Comparison of ENCODE assay signal across 9 cellular contexts in the genomic region with DNA sequence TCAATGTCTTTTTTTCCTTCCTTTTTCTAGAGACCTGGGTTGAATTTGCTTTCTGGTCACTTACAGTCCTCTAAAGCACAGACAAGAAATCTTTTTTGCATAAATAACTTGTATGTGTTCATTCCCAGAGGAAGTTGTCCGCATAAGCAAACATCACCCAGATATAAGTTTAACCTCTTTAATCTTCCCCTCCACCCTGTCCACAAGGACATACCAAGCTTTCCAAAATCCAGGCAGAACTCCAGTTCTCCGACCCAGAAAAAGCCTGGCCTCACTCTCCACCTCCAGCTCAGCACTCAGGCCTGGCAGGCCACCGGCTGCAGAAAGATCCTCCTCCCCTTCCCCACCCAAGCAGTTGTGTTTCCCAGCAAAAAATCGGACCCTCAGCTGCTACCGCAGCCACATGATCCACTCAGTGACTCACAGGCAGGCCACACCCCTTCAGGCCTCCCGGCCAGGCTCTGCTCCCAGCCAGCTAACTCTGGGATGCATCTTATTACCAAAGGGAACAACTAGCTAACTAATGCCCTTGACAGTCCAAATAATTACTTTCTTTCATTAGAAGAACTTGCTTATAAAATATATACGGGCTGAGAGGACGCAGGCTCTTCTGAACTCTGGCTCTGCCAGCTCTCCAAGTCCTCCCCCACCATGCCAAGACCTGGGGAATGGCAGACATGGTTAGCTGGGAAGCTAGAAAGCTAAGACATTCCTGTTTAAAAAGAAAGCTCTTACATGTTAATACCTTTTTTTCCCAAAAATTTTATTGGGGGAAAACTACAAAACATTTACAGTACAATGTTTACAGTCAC. TPM values are rescaled to one million over a fixed set of nuclear protein-coding genes. Genes with fewer than 3 reads are reported as not detected.
DNase-seq lines count a peak whose midpoint lies in the region; ATAC-seq, FAIRE-seq and TF ChIP-seq lines count a peak whose summit lies in the region.
"Had no signal": no experiment of that assay in that cellular context is flagged by ENCODE, and none has a peak within 500 bp of the region (broad histone marks: within the 10 kb centered on the region; RNA-seq: fewer than 3 reads in every experiment).

No MANE protein-coding gene starts in this region.

- H2BK20ac ChIP-seq in H1 (ENCODE audit: low read length), result no peak overlapping the region

- no peak overlapping the region for H3K4ac ChIP-seq in H1 (replicated peaks; ENCODE audit: insufficient read length, low read depth, low read length)

- H3K9me3 ChIP-seq in H1 (ENCODE audit: insufficient read depth in 2 of 2, low read depth in 1 of 2, low read length in 1 of 2), result no peaks in the 10 kb centered on the region

- TF ChIP-seq CTCF in H1 (IDR thresholded peaks at IDR 0.05; ENCODE audit: control extremely low read depth in 1 of 3, insufficient read depth in 1 of 3, low read depth in 1 of 3, low read length in 3 of 3), result no peak

- no peaks in the 10 kb centered on the region for H3K27me3 ChIP-seq in H1 (replicated peaks in 1 of 4; ENCODE audit: control insufficient read depth in 3 of 4, extremely low read depth in 1 of 4, insufficient read depth in 3 of 4, low read length in 3 of 4)

- peak in 1 of 2 experiments; percentile 73; a peak in 2 of 3 replicates for TF ChIP-seq POLR2A in H1 (IDR thresholded peaks at IDR 0.05; ENCODE audit: control extremely low read depth in 1 of 2, low read depth in 2 of 2, low read length in 2 of 2)

- H2BK15ac ChIP-seq in H1 (ENCODE audit: low read length), result no peak overlapping the region

- CTCF ChIA-PET in H1 (lab: Charles Lee; ENCODE audit: partially characterized antibody), result interaction anchor here (0.7 to 6.5 kb wide), 25 partner anchors 8 to 291 kb away, joined by 3 to 67 read pairs (median 4); no protein-coding TSS in a partner anchor

- peaks cover 11 to 14% of the 10 kb centered on the region in 2 experiments for H4K20me1 ChIP-seq in H1 (replicated peaks in 1 of 2; ENCODE audit: control insufficient read depth in 1 of 2, insufficient read depth in 2 of 2, low read length in 2 of 2)

- H2BK120ac ChIP-seq in H1 (replicated peaks; ENCODE audit: low read depth, low read length), result no peak overlapping the region

- no peak for TF ChIP-seq EP300 in H1 (IDR thresholded peaks at IDR 0.05; ENCODE audit: borderline replicate concordance in 1 of 2, low read depth in 2 of 2, low read length in 2 of 2)

- H3K9ac ChIP-seq in H1 (replicated peaks in 1 of 4; ENCODE audit: extremely low read depth in 1 of 4, low read depth in 3 of 4, low read length in 3 of 4), result no peak overlapping the region; a peak in 1 of 7 replicates

- H2AK5ac ChIP-seq in H1 (ENCODE audit: low read depth, low read length), result no peak overlapping the region

- no peak overlapping the region for H3K14ac ChIP-seq in H1 (ENCODE audit: insufficient read length)

- peak overlapping the region; percentile 19 to 83 (median 26); a peak in 5 of 8 replicates for H3K4me3 ChIP-seq in H1 (ENCODE audit: extremely low read depth in 1 of 4, insufficient read depth in 2 of 4, low read depth in 3 of 4, low read length in 4 of 4)

- H2BK5ac ChIP-seq in H1 (ENCODE audit: low read depth, low read length), result peak overlapping the region; percentile 60; the same call in 1 of the 2 replicates

- peaks cover 11% of the 10 kb centered on the region for H3K23me2 ChIP-seq in H1 (ENCODE audit: low read depth, low read length)

- peak in 1 of 2 experiments; percentile 10; a peak in 1 of 4 replicates for TF ChIP-seq RAD21 in H1 (IDR thresholded peaks at IDR 0.05 in 1 of 2, conservative IDR thresholded peaks at IDR 0.05 in 1 of 2; ENCODE audit: low read depth in 2 of 2, low read length in 2 of 2)

- no peak overlapping the region for H3K27ac ChIP-seq in H1 (ENCODE audit: low read depth, low read length)

- H3K23ac ChIP-seq in H1 (ENCODE audit: insufficient read length), result no peak overlapping the region

- peak overlapping the region; percentile 78 to 80 for H3K4me2 ChIP-seq in H1 (ENCODE audit: insufficient read depth in 1 of 2, low read depth in 2 of 2, low read length in 2 of 2)

- H3K56ac ChIP-seq in H1 (replicated peaks; ENCODE audit: insufficient read length, low read depth, low read length), result no peak overlapping the region

- no peak overlapping the region for H2AFZ ChIP-seq in H1 (ENCODE audit: low read length)

- no peak overlapping the region for H2BK12ac ChIP-seq in H1 (ENCODE audit: low read depth, low read length)

- peak overlapping the region; percentile 56 for H4K91ac ChIP-seq in H1 (replicated peaks; ENCODE audit: insufficient read length, low read length)

- H4K8ac ChIP-seq in H1 (ENCODE audit: extremely low read depth, insufficient read depth, low read length), result no peak overlapping the region

- peaks cover 2 to 35% (median 17%) of the 10 kb centered on the region in 4 experiments; a peak in 6 of 8 replicates for H3K36me3 ChIP-seq in H1 (ENCODE audit: control insufficient read depth in 2 of 4, insufficient read depth in 4 of 4, low read length in 3 of 4)

- peaks cover 16 to 45% (median 25%) of the 10 kb centered on the region in 4 experiments for H3K4me1 ChIP-seq in H1 (replicated peaks in 1 of 4; ENCODE audit: control insufficient read depth in 3 of 4, insufficient read depth in 4 of 4, low read length in 3 of 4)

- ATAC-seq in HG03045 (IDR thresholded peaks at IDR 0.05; ENCODE audit: unreplicated experiment), result no peak

- peaks cover 17 to 49% of the 10 kb centered on the region in 2 experiments for H3K79me2 ChIP-seq in H1 (ENCODE audit: control insufficient read depth in 1 of 2, insufficient read depth in 2 of 2, low read length in 2 of 2)

- DNase-seq in activated T-cell treated with anti-CD3 and anti-CD28 coated beads for 24 hours (ENCODE audit: low read depth) (peak; percentile 53), activated T-cell treated with anti-CD3 and anti-CD28 coated beads for 4 hours (no peak), NCI-H748 (lab: John Stamatoyannopoulos, UW; ENCODE audit: unreplicated experiment) (peak; percentile 33), H1 (ENCODE audit: low read depth in 1 of 2, low spot score in 2 of 2) (peak in 1 of 2 experiments; percentile 86), lung microvascular endothelial cell (ENCODE audit: low read depth in 2 of 2) (peak; percentile 92 to 93)
- DNase-seq in activated CD8-positive, alpha-beta memory T cell treated with anti-CD3 and anti-CD28 coated beads for 24 hours, result peak; percentile 83
- peak; percentile 35 for DNase-seq in stimulated activated CD8-positive, alpha-beta memory T cell treated with anti-CD3 and anti-CD28 coated beads, Interleukin-15, amount 100 ng/mL, for 24 hours (ENCODE audit: low read depth)

- FAIRE-seq in H1 (lab: Jason Lieb, UNC), result peak; percentile 13
- FAIRE-seq: GM18507 had no signal

- no peaks in the 10 kb centered on the region for H3K79me1 ChIP-seq in H1 (ENCODE audit: low read depth, low read length)

- 6% methylated on average over 8 of the region's 8 CpGs; no CpG with 5 or more reads in 1 of the 2 experiments for WGBS in H1 (ENCODE audit: extremely low coverage in 1 of 2, insufficient coverage in 1 of 2, insufficient read length in 1 of 2, insufficient replicate concordance in 2 of 2, low coverage in 1 of 2, low lambda C conversion rate in 2 of 2, missing lambda C conversion rate in 1 of 2), 2 experiments

- H3K18ac ChIP-seq in H1 (ENCODE audit: extremely low read depth, low read length), result peak overlapping the region; percentile 65

- POLR2A ChIA-PET in H1 (lab: Charles Lee; ENCODE audit: partially characterized antibody), result interaction anchor here (0.7 to 8.6 kb wide), 9 partner anchors 9 to 152 kb away, joined by 3 to 52 read pairs (median 4); no protein-coding TSS in a partner anchor

- H4K5ac ChIP-seq in H1 (ENCODE audit: insufficient read length, low read depth, low read length), result peak overlapping the region; percentile 15

TF ChIP-seq in H1, 55 proteins besides CTCF, POLR2A, EP300 and RAD21 (continues in another document):
- peak; percentile 93 for TF ChIP-seq SIN3A (conservative IDR thresholded peaks at IDR 0.05 in 1 of 2, IDR thresholded peaks at IDR 0.05 in 1 of 2; ENCODE audit: low read depth in 1 of 2, low read length in 2 of 2)
- no peak for TF ChIP-seq EZH2 (IDR thresholded peaks at IDR 0.05; ENCODE audit: low read depth, low read length, severe bottlenecking)
- TF ChIP-seq, protein P1, sequence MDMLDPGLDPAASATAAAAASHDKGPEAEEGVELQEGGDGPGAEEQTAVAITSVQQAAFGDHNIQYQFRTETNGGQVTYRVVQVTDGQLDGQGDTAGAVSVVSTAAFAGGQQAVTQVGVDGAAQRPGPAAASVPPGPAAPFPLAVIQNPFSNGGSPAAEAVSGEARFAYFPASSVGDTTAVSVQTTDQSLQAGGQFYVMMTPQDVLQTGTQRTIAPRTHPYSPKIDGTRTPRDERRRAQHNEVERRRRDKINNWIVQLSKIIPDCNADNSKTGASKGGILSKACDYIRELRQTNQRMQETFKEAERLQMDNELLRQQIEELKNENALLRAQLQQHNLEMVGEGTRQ (IDR thresholded peaks at IDR 0.05; ENCODE audit: low read length), result peak; percentile 95
- TF ChIP-seq CREB1 (IDR thresholded peaks at IDR 0.05), result peak; percentile 68
- peak; percentile 60 for TF ChIP-seq POLR2AphosphoS5 (IDR thresholded peaks at IDR 0.05; ENCODE audit: low read depth, low read length)
- peak; percentile 51 for TF ChIP-seq TAF7 (optimal IDR thresholded peaks at IDR 0.05; ENCODE audit: borderline replicate concordance, low read depth, low read length)
- no peak for TF ChIP-seq FOSL1 (IDR thresholded peaks at IDR 0.05; ENCODE audit: insufficient read depth, low read depth, low read length)
- TF ChIP-seq, protein P2, sequence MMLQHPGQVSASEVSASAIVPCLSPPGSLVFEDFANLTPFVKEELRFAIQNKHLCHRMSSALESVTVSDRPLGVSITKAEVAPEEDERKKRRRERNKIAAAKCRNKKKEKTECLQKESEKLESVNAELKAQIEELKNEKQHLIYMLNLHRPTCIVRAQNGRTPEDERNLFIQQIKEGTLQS (IDR thresholded peaks at IDR 0.05; ENCODE audit: insufficient read depth, low read depth, low read length), result peak; percentile 77; the same call in 1 of the 2 replicates
- no peak for TF ChIP-seq ASH2L (IDR thresholded peaks at IDR 0.05; ENCODE audit: low read length)
- TF ChIP-seq RFX5 (IDR thresholded peaks at IDR 0.05; ENCODE audit: borderline replicate concordance, low read depth, low read length), result no peak
- TF ChIP-seq JUND (IDR thresholded peaks at IDR 0.05; ENCODE audit: low read length), result peak; percentile 91
- TF ChIP-seq SP4 (IDR thresholded peaks at IDR 0.05; ENCODE audit: low read length), result peak; percentile 96

RNA-seq across cellular contexts. Expression of a gene that starts 4.5 kb away (rescaled TPM):
- total RNA-seq in H1 (2021; fragmentation: NEBNext Ultra II Directional; extraction: Animal tissue kit (Norgen Biotek cat#: 25700)), result 102 and 109 TPM in 2 replicates
- polyA plus RNA-seq in H1 (2011; rRNA removed), result 13.4 and 15.6 TPM in 2 replicates
- polyA plus RNA-seq in H1 (2011; cell fraction: cytosol; rRNA removed), result 10.6 TPM
- polyA plus RNA-seq in H1 (2011; cell fraction: nucleus; rRNA removed), result 10.7 TPM
- 31.8 to 48.4 TPM (median 38.8 TPM) in 4 replicates for polyA plus RNA-seq in H1 (2012, experiment 1 of 2)
- polyA plus RNA-seq in H1 (2012, experiment 2 of 2), result 44.9 TPM
- 57.0 TPM for polyA plus RNA-seq in H1 (2013, experiment 1 of 2)
- polyA plus RNA-seq in H1 (2013, experiment 2 of 2), result 62.5 TPM
- 4.5 and 4.8 TPM in 2 replicates for polyA minus RNA-seq in H1 (2011; rRNA and poly(A)+ RNA removed)
- 29.6 TPM for polyA minus RNA-seq in H1 (2011; cell fraction: cytosol; rRNA and poly(A)+ RNA removed)
- 20.3 TPM for polyA minus RNA-seq in H1 (2011; cell fraction: nucleus; rRNA and poly(A)+ RNA removed)
- 7.7 and 11.8 TPM in 2 replicates for total RNA-seq in lung microvascular endothelial cell
